In the genomic region with DNA sequence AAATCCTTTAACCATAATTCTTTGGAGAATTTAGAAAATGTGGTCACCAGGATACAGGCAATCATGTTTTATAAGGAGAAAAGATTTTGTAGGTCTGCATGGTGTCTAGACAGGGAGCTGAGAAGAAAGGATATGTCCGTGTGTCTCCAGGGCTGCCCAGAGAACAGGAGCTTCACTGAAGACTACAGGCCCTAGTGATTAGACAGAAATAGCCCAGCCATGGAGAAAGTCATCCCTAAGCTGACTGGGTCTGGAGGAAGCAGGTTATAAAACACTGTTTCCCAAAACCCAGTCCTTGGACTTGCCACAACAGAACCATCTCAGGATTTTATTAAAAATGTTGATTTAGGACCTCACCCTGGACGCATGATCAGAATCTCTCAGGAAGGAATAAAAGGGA, we compare ENCODE assay signal across 12 cellular contexts.
"Had no signal": no experiment of that assay in that cellular context is flagged by ENCODE, and none has a peak within 500 bp of the region (broad histone marks: within the 10 kb centered on the region; RNA-seq: fewer than 3 reads in every experiment).

No MANE protein-coding gene starts in this region.

- ATAC-seq: stimulated activated naive CD8-positive, alpha-beta T cell treated with anti-CD3 and anti-CD28 coated beads, Interleukin-15, Interleukin-2, amounts not matched to agents 100 U/mL and 50 U/mL, for 24 hours had no signal

- DNase-seq: activated CD4-positive, alpha-beta T cell treated with anti-CD3 and anti-CD28 coated beads, Interleukin-2, amount 50 U/mL, for 1 hour; activated naive CD4-positive, alpha-beta T cell treated with anti-CD3 and anti-CD28 coated beads, Interleukin-2, amount 50 U/mL, for 16 hours; body of pancreas; cerebellar nuclear complex; endodermal cell; mesenchymal stem cell; pancreas; stimulated activated CD4-positive, alpha-beta T cell treated with anti-CD3 and anti-CD28 coated beads, Interleukin-4, amount 100 ng/mL, for 1 hour; stimulated activated CD8-positive, alpha-beta memory T cell treated with anti-CD3 and anti-CD28 coated beads, Interleukin-4, amount 100 ng/mL, for 48 hours; stimulated activated naive CD8-positive, alpha-beta T cell treated with anti-CD3 and anti-CD28 coated beads, Interleukin-15, Interleukin-2, amounts not matched to agents 100 U/mL and 50 U/mL, for 24 hours had no signal

- H3K27ac ChIP-seq: neural progenitor cell, pancreas, vagina had no signal

- H3K9me3 ChIP-seq: body of pancreas, pancreas, vagina had no signal

- H3K27me3 ChIP-seq: body of pancreas, neural progenitor cell, pancreas, vagina had no signal

- H3K4me1 ChIP-seq: pancreas had no signal

- H3K4me3 ChIP-seq: body of pancreas, neural progenitor cell, pancreas, vagina had no signal

- H3K9ac ChIP-seq: neural progenitor cell had no signal

- H3K36me3 ChIP-seq: neural progenitor cell, pancreas, vagina had no signal
